Comparison of ENCODE assay signal across 1 cellular context in genomic region chr19:19399733-19400438, GRCh38.
TF ChIP-seq lines count a peak whose summit lies in the region.

No MANE protein-coding gene starts in this region.

TF ChIP-seq in GM23338, 12 proteins besides CTCF, POLR2A, EP300 and RAD21 (continued from another document):
- TF ChIP-seq, protein P1, sequence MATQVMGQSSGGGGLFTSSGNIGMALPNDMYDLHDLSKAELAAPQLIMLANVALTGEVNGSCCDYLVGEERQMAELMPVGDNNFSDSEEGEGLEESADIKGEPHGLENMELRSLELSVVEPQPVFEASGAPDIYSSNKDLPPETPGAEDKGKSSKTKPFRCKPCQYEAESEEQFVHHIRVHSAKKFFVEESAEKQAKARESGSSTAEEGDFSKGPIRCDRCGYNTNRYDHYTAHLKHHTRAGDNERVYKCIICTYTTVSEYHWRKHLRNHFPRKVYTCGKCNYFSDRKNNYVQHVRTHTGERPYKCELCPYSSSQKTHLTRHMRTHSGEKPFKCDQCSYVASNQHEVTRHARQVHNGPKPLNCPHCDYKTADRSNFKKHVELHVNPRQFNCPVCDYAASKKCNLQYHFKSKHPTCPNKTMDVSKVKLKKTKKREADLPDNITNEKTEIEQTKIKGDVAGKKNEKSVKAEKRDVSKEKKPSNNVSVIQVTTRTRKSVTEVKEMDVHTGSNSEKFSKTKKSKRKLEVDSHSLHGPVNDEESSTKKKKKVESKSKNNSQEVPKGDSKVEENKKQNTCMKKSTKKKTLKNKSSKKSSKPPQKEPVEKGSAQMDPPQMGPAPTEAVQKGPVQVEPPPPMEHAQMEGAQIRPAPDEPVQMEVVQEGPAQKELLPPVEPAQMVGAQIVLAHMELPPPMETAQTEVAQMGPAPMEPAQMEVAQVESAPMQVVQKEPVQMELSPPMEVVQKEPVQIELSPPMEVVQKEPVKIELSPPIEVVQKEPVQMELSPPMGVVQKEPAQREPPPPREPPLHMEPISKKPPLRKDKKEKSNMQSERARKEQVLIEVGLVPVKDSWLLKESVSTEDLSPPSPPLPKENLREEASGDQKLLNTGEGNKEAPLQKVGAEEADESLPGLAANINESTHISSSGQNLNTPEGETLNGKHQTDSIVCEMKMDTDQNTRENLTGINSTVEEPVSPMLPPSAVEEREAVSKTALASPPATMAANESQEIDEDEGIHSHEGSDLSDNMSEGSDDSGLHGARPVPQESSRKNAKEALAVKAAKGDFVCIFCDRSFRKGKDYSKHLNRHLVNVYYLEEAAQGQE (IDR thresholded peaks at IDR 0.05; ENCODE audit: unreplicated experiment) = no peak
- TF ChIP-seq, protein P2, sequence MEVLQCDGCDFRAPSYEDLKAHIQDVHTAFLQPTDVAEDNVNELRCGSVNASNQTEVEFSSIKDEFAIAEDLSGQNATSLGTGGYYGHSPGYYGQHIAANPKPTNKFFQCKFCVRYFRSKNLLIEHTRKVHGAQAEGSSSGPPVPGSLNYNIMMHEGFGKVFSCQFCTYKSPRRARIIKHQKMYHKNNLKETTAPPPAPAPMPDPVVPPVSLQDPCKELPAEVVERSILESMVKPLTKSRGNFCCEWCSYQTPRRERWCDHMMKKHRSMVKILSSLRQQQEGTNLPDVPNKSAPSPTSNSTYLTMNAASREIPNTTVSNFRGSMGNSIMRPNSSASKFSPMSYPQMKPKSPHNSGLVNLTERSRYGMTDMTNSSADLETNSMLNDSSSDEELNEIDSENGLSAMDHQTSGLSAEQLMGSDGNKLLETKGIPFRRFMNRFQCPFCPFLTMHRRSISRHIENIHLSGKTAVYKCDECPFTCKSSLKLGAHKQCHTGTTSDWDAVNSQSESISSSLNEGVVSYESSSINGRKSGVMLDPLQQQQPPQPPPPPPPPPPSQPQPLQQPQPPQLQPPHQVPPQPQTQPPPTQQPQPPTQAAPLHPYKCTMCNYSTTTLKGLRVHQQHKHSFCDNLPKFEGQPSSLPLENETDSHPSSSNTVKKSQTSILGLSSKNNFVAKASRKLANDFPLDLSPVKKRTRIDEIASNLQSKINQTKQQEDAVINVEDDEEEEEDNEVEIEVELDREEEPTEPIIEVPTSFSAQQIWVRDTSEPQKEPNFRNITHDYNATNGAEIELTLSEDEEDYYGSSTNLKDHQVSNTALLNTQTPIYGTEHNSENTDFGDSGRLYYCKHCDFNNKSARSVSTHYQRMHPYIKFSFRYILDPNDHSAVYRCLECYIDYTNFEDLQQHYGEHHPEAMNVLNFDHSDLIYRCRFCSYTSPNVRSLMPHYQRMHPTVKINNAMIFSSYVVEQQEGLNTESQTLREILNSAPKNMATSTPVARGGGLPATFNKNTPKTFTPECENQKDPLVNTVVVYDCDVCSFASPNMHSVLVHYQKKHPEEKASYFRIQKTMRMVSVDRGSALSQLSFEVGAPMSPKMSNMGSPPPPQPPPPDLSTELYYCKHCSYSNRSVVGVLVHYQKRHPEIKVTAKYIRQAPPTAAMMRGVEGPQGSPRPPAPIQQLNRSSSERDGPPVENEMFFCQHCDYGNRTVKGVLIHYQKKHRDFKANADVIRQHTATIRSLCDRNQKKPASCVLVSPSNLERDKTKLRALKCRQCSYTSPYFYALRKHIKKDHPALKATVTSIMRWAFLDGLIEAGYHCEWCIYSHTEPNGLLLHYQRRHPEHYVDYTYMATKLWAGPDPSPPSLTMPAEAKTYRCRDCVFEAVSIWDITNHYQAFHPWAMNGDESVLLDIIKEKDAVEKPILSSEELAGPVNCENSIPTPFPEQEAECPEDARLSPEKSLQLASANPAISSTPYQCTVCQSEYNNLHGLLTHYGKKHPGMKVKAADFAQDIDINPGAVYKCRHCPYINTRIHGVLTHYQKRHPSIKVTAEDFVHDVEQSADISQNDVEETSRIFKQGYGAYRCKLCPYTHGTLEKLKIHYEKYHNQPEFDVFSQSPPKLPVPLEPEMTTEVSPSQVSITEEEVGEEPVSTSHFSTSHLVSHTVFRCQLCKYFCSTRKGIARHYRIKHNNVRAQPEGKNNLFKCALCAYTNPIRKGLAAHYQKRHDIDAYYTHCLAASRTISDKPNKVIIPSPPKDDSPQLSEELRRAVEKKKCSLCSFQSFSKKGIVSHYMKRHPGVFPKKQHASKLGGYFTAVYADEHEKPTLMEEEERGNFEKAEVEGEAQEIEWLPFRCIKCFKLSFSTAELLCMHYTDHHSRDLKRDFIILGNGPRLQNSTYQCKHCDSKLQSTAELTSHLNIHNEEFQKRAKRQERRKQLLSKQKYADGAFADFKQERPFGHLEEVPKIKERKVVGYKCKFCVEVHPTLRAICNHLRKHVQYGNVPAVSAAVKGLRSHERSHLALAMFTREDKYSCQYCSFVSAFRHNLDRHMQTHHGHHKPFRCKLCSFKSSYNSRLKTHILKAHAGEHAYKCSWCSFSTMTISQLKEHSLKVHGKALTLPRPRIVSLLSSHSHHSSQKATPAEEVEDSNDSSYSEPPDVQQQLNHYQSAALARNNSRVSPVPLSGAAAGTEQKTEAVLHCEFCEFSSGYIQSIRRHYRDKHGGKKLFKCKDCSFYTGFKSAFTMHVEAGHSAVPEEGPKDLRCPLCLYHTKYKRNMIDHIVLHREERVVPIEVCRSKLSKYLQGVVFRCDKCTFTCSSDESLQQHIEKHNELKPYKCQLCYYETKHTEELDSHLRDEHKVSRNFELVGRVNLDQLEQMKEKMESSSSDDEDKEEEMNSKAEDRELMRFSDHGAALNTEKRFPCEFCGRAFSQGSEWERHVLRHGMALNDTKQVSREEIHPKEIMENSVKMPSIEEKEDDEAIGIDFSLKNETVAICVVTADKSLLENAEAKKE (CRISPR knock-in tag; IDR thresholded peaks at IDR 0.05) = no peak
- TF ChIP-seq EZH2phosphoT487 (IDR thresholded peaks at IDR 0.05; ENCODE audit: unreplicated experiment) (no peak), EZH2 (IDR thresholded peaks at IDR 0.05; ENCODE audit: low read depth, unreplicated experiment) (no peak)
TF ChIP-seq in GM23338: peak in this region for 0.
